8 cellular contexts compared by ENCODE assay signal in the genomic region with DNA sequence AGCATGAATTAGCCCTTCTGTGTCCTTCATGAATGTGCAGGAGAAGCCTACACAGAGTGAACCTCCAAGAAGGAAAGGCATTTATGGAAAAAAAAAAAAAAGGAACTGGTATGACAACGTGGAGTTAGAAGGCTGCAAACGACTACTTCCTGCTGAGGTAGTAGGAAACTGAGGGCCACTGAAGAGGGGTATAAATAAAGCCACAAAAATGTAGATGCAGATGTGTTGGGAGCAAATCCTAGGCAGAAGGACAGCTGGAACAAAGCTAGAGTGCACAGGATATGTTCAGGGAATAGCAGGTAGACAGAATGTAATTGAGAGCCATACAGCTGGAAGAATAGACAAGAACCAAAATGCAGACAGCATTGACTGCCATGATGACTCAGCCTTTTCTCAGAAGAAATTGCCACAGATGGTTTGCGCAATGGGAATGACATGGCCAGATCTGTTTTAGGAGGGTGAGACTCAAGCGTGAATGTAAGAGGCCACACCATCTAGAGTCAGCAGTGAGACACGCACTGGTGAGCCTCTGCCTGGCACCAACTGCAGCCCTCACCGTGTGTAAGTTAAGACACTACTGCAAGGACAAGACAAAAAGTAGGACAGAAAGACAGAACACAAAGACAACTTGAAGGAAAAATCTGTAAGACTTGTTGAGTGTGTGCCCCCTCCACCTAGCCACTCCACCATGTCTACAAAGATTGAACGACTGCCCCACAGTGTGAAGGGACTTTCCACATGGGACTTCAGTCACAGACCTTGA.
DNase-seq lines count a peak whose midpoint lies in the region; ATAC-seq, FAIRE-seq and TF ChIP-seq lines count a peak whose summit lies in the region.

No MANE protein-coding gene starts in this region.

- no TSS peak for BruUV-seq in endothelial cell of umbilical vein (replicated peaks; lab: Mats Ljungman, UMichigan)

- POLR2A ChIA-PET in endothelial cell of umbilical vein (lab: Charles Lee): no interaction called here

- H3K27me3 ChIP-seq in endothelial cell of umbilical vein (ENCODE audit: control insufficient read depth in 2 of 2, insufficient read depth in 2 of 2, low read length in 2 of 2) (no peaks in the 10 kb centered on the region), muscle layer of duodenum (ENCODE audit: low read depth, low read length) (no peaks in the 10 kb centered on the region)

- H3K9me1 ChIP-seq in endothelial cell of umbilical vein (replicated peaks; ENCODE audit: control insufficient read depth, extremely low read depth, insufficient read depth, low read length): no peaks in the 10 kb centered on the region

- no peak overlapping the region for H3K4me2 ChIP-seq in endothelial cell of umbilical vein (ENCODE audit: insufficient read depth, low read length)

- ATAC-seq in GM21360 (IDR thresholded peaks at IDR 0.05; ENCODE audit: unreplicated experiment) (peak; percentile 73), HG03025 (IDR thresholded peaks at IDR 0.05; ENCODE audit: low FRiP score, unreplicated experiment) (no peak), GM19324 (IDR thresholded peaks at IDR 0.05; ENCODE audit: low FRiP score, unreplicated experiment) (no peak)

- H3K9me3 ChIP-seq in endothelial cell of umbilical vein (replicated peaks; ENCODE audit: control insufficient read depth, insufficient read depth, low read length) (no peaks in the 10 kb centered on the region), muscle layer of duodenum (ENCODE audit: control insufficient read depth in 1 of 2, low read length in 2 of 2) (no peaks in the 10 kb centered on the region)

- peaks cover 12% of the 10 kb centered on the region for H3K79me2 ChIP-seq in endothelial cell of umbilical vein (ENCODE audit: control insufficient read depth, insufficient read depth, low read length)

- peak; percentile 18 for FAIRE-seq in endothelial cell of umbilical vein (lab: Jason Lieb, UNC)

- DNase-seq in 8988T (peak; percentile 29), RPMI7951 (ENCODE audit: low read depth) (peak; percentile 98), endothelial cell of umbilical vein (ENCODE audit: low read depth, low spot score) (no peak), NAMALWA (ENCODE audit: low spot score) (no peak)

- no peak overlapping the region for H3K27ac ChIP-seq in endothelial cell of umbilical vein (ENCODE audit: insufficient read depth, low read depth, low read length)
- peak overlapping the region; percentile 49 for H3K27ac ChIP-seq in muscle layer of duodenum (ENCODE audit: low read length)

- no peak for TF ChIP-seq CTCF in endothelial cell of umbilical vein (IDR thresholded peaks at IDR 0.05; ENCODE audit: extremely low read depth in 1 of 2, insufficient read depth in 1 of 2, low read depth in 1 of 2, low read length in 2 of 2)

- H3K4me1 ChIP-seq in endothelial cell of umbilical vein (ENCODE audit: control insufficient read depth, extremely low read depth, insufficient read depth, low read length): peaks cover 8% of the 10 kb centered on the region
- H3K4me1 ChIP-seq in muscle layer of duodenum (ENCODE audit: control insufficient read depth in 1 of 2, insufficient read depth in 2 of 2, low read length in 2 of 2): peaks cover 10 to 14% of the 10 kb centered on the region in 2 donors

- CTCF ChIA-PET in endothelial cell of umbilical vein (lab: Charles Lee): no interaction called here

- intact Hi-C loops in endothelial cell of umbilical vein (cut with micrococcal nuclease): no loop called here

- H3K4me3 ChIP-seq in endothelial cell of umbilical vein (replicated peaks in 1 of 3; ENCODE audit: insufficient read depth in 1 of 3, low read depth in 1 of 3, low read length in 3 of 3): no peak overlapping the region
- H3K4me3 ChIP-seq in muscle layer of duodenum (ENCODE audit: low read depth in 1 of 2, low read length in 2 of 2): no peak overlapping the region

- H4K20me1 ChIP-seq in endothelial cell of umbilical vein (replicated peaks; ENCODE audit: control insufficient read depth, extremely low read depth, insufficient read depth, low read length): peaks cover 2% of the 10 kb centered on the region

- H3K36me3 ChIP-seq in endothelial cell of umbilical vein (ENCODE audit: control insufficient read depth in 2 of 2, extremely low read depth in 1 of 2, insufficient read depth in 2 of 2, low read length in 2 of 2): no peaks in the 10 kb centered on the region
- H3K36me3 ChIP-seq in muscle layer of duodenum (ENCODE audit: control insufficient read depth in 1 of 2, insufficient read depth in 2 of 2, low read length in 2 of 2): peaks cover 0 to 5% of the 10 kb centered on the region in 2 donors

- no peak overlapping the region for H3K9ac ChIP-seq in endothelial cell of umbilical vein (replicated peaks; ENCODE audit: extremely low read depth, insufficient read depth, low read length)

- H2AFZ ChIP-seq in endothelial cell of umbilical vein (ENCODE audit: low read depth, low read length): no peak overlapping the region

- dilution Hi-C loops in endothelial cell of umbilical vein (cut with MboI; ENCODE audit: extremely low pct_ligation_motif_present, low sequenced_read_pairs): no loop called here

- no peak for TF ChIP-seq POLR2A in endothelial cell of umbilical vein (IDR thresholded peaks at IDR 0.05; ENCODE audit: low read depth, low read length)

TF ChIP-seq in endothelial cell of umbilical vein, 7 proteins besides CTCF, POLR2A, EP300 and RAD21:
- TF ChIP-seq GATA2 (IDR thresholded peaks at IDR 0.05; ENCODE audit: insufficient read depth, insufficient read length, low read depth, low read length) (no peak), MYC (IDR thresholded peaks at IDR 0.05; ENCODE audit: low read depth, low read length) (no peak), FOS (IDR thresholded peaks at IDR 0.05; ENCODE audit: borderline replicate concordance, insufficient read depth, low read length) (no peak), JUN (IDR thresholded peaks at IDR 0.05; ENCODE audit: borderline replicate concordance, insufficient read depth, insufficient read length, low read depth) (no peak), POLR2AphosphoS5 (IDR thresholded peaks at IDR 0.05; ENCODE audit: insufficient read depth, low read depth, low read length) (no peak), EZH2 (IDR thresholded peaks at IDR 0.05; ENCODE audit: borderline replicate concordance, low read depth, low read length, severe bottlenecking) (no peak)
- TF ChIP-seq, protein P1, sequence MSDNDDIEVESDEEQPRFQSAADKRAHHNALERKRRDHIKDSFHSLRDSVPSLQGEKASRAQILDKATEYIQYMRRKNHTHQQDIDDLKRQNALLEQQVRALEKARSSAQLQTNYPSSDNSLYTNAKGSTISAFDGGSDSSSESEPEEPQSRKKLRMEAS (IDR thresholded peaks at IDR 0.05; ENCODE audit: insufficient read depth, insufficient read length): no peak

Comparison
In these comparisons a context has a peak if more than half of its experiments do, and no peak if none do; other contexts are left out.
1. DNase-seq: peak in 8988T (single experiment) and RPMI7951 (single experiment); none in endothelial cell of umbilical vein (single experiment) and NAMALWA (single experiment).